26 cellular contexts compared by ENCODE assay signal in the genomic region with DNA sequence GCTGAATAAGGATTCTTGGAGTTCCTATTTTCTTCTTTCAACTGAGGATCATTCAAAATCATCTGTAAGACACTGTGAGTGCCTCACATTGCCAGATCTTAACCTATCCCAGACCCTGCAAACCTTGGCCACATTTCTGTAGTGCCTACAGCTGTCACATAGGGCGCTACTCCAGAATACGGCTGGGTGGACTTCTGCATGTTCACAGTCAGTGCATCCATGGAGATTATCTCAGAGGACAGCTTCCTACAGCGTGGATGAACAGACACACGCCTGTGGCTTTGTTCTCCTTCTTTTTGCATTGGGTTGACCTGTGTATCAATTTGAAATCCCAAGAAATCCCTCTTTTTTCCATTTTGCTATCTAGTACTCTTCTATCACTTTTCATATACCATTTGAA.
"Had no signal": no experiment of that assay in that cellular context is flagged by ENCODE, and none has a peak within 500 bp of the region (broad histone marks: within the 10 kb centered on the region; RNA-seq: fewer than 3 reads in every experiment).

No MANE protein-coding gene starts in this region.

- H3K27ac ChIP-seq: coronary artery, KMS-11, WERI-Rb-1 had no signal

- DNase-seq: activated CD4-positive, alpha-beta memory T cell treated with anti-CD3 and anti-CD28 coated beads, Interleukin-2, amount 10 ng/mL, durations not matched to agents 7 days and 5 days; activated CD4-positive, alpha-beta T cell treated with anti-CD3 and anti-CD28 coated beads for 36 hours; activated CD4-positive, alpha-beta T cell treated with anti-CD3 and anti-CD28 coated beads, Interleukin-2, amount 50 U/mL, for 1 hour; activated gamma-delta T cell treated with Interleukin-2 at 50 U/mL for 16 hours; activated naive CD4-positive, alpha-beta T cell treated with anti-CD3 and anti-CD28 coated beads, Interleukin-2, amount 10 ng/mL, durations not matched to agents 7 days and 5 days; activated T-cell treated with anti-CD3 and anti-CD28 coated beads for 4 hours; activated T-cell treated with anti-CD3 and anti-CD28 coated beads, Interleukin-2, amount 50 U/mL, for 48 hours; aorta; central memory CD4-positive, alpha-beta T cell; NCI-H1092 treated with DMSO at 0.1 percent for 48 hours; NCI-H1436; NCI-H1930; NCI-H2107; NCI-H2171 treated with DMSO at 0.1 percent for 48 hours; NCI-H226; NCI-H526; NCI-H774; SIG-M5; T-helper 2 cell; T1000; WERI-Rb-1 had no signal

- H3K36me3 ChIP-seq: WERI-Rb-1 had no signal

- H3K9me3 Mint-ChIP-seq: activated CD4-positive, alpha-beta memory T cell treated with anti-CD3 and anti-CD28 coated beads, Interleukin-2, amount 10 ng/mL, durations not matched to agents 7 days and 5 days; activated naive CD4-positive, alpha-beta T cell treated with anti-CD3 and anti-CD28 coated beads, Interleukin-2, amount 10 ng/mL, durations not matched to agents 7 days and 5 days; activated T-helper 2 cell treated with anti-CD3 and anti-CD28 coated beads, Interferon-gamma antibody, Interleukin-2, Interleukin-4, amounts not matched to agents 10 μg/mL and 5 μg/mL and 100 μg/mL, durations not matched to agents 14 hours and 24 hours and 36 hours had no signal

- H3K27ac Mint-ChIP-seq: activated CD4-positive, alpha-beta memory T cell treated with anti-CD3 and anti-CD28 coated beads, Interleukin-2, amount 10 ng/mL, durations not matched to agents 7 days and 5 days; activated CD4-positive, alpha-beta T cell treated with anti-CD3 and anti-CD28 coated beads for 36 hours; activated T-helper 2 cell treated with anti-CD3 and anti-CD28 coated beads, Interferon-gamma antibody, Interleukin-2, Interleukin-4, amounts not matched to agents 10 μg/mL and 5 μg/mL and 100 μg/mL, durations not matched to agents 14 hours and 24 hours and 36 hours had no signal

- FAIRE-seq: bronchial epithelial cell, RCC 7860 had no signal

- H3K4me2 ChIP-seq: KMS-11 had no signal

- H3K4me3 Mint-ChIP-seq: activated CD4-positive, alpha-beta memory T cell treated with anti-CD3 and anti-CD28 coated beads, Interleukin-2, amount 10 ng/mL, durations not matched to agents 7 days and 5 days; activated CD4-positive, alpha-beta T cell treated with anti-CD3 and anti-CD28 coated beads for 36 hours; activated naive CD4-positive, alpha-beta T cell treated with anti-CD3 and anti-CD28 coated beads, Interleukin-2, amount 10 ng/mL, durations not matched to agents 7 days and 5 days had no signal

- H3K4me3 ChIP-seq: coronary artery had no signal

- ATAC-seq: activated CD4-positive, alpha-beta T cell treated with anti-CD3 and anti-CD28 coated beads for 36 hours had no signal

- H3K9ac ChIP-seq: KMS-11 had no signal
